8 cellular contexts compared by ENCODE assay signal in the genomic region with DNA sequence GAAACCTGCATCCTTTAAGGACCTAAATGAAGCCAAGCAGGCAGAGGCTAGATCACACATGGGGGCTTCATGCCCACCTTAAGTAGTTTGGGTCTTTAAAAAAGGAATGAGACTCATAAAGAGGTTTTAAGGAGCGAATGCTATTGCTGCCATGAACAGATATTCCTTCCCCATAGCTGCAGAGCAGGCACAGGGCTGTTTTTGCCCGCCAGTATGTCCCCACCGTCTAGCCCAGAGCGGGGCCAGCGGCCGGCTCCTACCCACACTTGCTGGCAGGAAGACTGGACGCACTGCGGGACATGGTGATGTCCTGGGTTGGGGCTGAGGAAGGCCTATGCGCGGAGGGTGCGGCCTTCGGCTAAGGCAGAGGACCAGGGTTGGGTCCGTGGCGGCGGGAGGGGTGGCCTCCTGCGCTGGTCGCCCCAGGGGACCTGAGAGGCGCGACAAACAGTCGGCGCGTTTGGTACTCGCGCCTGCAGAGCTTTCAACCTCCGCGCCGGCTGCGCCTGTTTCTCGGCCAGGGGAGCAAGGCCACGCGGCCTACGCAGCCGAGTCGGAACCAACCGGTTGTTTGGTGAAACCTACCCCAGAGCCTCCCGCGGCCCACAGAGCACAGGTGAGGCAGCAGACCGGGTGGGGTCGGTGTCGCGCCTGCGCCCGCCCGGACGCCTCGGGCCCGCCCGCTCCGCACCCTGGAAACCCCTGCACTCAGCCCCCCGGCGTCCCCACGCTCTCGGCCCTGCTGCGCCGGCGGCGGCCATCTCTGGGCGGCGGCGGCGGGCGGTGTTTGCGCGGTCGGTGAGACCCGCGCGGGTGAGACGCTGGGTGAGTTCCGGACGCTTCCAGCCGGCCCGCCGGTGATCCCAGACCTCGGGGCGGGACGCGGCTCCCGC. TPM values are rescaled to one million over a fixed set of nuclear protein-coding genes. Genes with fewer than 3 reads are reported as not detected.
DNase-seq lines count a peak whose midpoint lies in the region; ATAC-seq and TF ChIP-seq lines count a peak whose summit lies in the region.

A gene with protein sequence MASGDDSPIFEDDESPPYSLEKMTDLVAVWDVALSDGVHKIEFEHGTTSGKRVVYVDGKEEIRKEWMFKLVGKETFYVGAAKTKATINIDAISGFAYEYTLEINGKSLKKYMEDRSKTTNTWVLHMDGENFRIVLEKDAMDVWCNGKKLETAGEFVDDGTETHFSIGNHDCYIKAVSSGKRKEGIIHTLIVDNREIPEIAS (plus strand): TSS at position 450 of the 893 bp plus-strand sequence. CDS start 10,956 bp downstream, outside the sequence.

- H3K4me3 Mint-ChIP-seq in WTC11 = peak within 1 kb of the TSS; percentile 69

- peaks cover 8% of the 10 kb centered on the region for H3K9me3 Mint-ChIP-seq in WTC11

- H3K36me3 Mint-ChIP-seq in WTC11 = peaks cover 8% of the 10 kb centered on the region

- TF ChIP-seq CTCF in WTC11 (IDR thresholded peaks at IDR 0.05) (no peak), cardiac fibroblast (IDR thresholded peaks at IDR 0.05; ENCODE audit: low read depth, low read length) (no peak)

- DNase-seq in NCI-H446 (lab: John Stamatoyannopoulos, UW) (peak; percentile 20 to 59), NCI-H446 treated with DMSO at 0.1 percent for 48 hours (lab: John Stamatoyannopoulos, UW) (no peak), NCI-H1417 (lab: John Stamatoyannopoulos, UW) (peak; percentile 62 to 97 (median 90)), WTC11 (ENCODE audit: low spot score) (peak; percentile 70), cardiac fibroblast (ENCODE audit: low read depth in 2 of 2) (peak; percentile 75 to 76), inferior parietal cortex (ENCODE audit: extremely low spot score) (peak; percentile 62)
- DNase-seq in stimulated activated CD4-positive, alpha-beta T cell treated with anti-CD3 and anti-CD28 coated beads, Interleukin-12 subunit alpha, Interleukin-12 subunit beta, amount 100 ng/mL, for 24 hours (ENCODE audit: low read depth in 2 of 2) = peak; percentile 31 to 40

- ATAC-seq in HG02623 (IDR thresholded peaks at IDR 0.05; ENCODE audit: unreplicated experiment) (peak; percentile 63), WTC11 (peak; percentile 76)

- H3K27me3 Mint-ChIP-seq in WTC11 (ENCODE audit: low read depth) = peaks cover 17% of the 10 kb centered on the region

- POLR2A ChIA-PET in WTC11 (lab: Charles Lee) = interaction anchor here (1.0 kb wide), 1 partner anchor 15 kb away, joined by 4 read pairs; a partner anchor contains a TSS

- H3K4me1 Mint-ChIP-seq in WTC11 = peaks cover 23% of the 10 kb centered on the region

- H3K27ac Mint-ChIP-seq in WTC11 = no peak within 1 kb of the TSS; the same call in 1 of the 2 replicates

- CTCF ChIA-PET in WTC11 (lab: Charles Lee) = interaction anchor here (0.7 to 2.5 kb wide), 4 partner anchors 14 to 328 kb away, joined by 3 to 9 read pairs (median 6); a partner anchor contains a TSS

- peak within 1 kb of the TSS; percentile 57 to 63 for H3K4me3 ChIP-seq in cardiac fibroblast (replicated peaks in 1 of 2; ENCODE audit: low read depth in 2 of 2, low read length in 2 of 2)

TF ChIP-seq in WTC11, 78 proteins besides CTCF, POLR2A, EP300 and RAD21 (continues in another document):
- no peak for TF ChIP-seq ATF1 (CRISPR knock-in tag; IDR thresholded peaks at IDR 0.05)
- TF ChIP-seq SOX15 (CRISPR knock-in tag; IDR thresholded peaks at IDR 0.05) = no peak
- TF ChIP-seq, protein P1, sequence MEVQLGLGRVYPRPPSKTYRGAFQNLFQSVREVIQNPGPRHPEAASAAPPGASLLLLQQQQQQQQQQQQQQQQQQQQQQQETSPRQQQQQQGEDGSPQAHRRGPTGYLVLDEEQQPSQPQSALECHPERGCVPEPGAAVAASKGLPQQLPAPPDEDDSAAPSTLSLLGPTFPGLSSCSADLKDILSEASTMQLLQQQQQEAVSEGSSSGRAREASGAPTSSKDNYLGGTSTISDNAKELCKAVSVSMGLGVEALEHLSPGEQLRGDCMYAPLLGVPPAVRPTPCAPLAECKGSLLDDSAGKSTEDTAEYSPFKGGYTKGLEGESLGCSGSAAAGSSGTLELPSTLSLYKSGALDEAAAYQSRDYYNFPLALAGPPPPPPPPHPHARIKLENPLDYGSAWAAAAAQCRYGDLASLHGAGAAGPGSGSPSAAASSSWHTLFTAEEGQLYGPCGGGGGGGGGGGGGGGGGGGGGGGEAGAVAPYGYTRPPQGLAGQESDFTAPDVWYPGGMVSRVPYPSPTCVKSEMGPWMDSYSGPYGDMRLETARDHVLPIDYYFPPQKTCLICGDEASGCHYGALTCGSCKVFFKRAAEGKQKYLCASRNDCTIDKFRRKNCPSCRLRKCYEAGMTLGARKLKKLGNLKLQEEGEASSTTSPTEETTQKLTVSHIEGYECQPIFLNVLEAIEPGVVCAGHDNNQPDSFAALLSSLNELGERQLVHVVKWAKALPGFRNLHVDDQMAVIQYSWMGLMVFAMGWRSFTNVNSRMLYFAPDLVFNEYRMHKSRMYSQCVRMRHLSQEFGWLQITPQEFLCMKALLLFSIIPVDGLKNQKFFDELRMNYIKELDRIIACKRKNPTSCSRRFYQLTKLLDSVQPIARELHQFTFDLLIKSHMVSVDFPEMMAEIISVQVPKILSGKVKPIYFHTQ (CRISPR knock-in tag; IDR thresholded peaks at IDR 0.05) = no peak
- TF ChIP-seq, protein P2, sequence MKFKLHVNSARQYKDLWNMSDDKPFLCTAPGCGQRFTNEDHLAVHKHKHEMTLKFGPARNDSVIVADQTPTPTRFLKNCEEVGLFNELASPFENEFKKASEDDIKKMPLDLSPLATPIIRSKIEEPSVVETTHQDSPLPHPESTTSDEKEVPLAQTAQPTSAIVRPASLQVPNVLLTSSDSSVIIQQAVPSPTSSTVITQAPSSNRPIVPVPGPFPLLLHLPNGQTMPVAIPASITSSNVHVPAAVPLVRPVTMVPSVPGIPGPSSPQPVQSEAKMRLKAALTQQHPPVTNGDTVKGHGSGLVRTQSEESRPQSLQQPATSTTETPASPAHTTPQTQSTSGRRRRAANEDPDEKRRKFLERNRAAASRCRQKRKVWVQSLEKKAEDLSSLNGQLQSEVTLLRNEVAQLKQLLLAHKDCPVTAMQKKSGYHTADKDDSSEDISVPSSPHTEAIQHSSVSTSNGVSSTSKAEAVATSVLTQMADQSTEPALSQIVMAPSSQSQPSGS (CRISPR knock-in tag; IDR thresholded peaks at IDR 0.05; ENCODE audit: borderline replicate concordance, low read depth) = no peak
- no peak for TF ChIP-seq EMX1 (CRISPR knock-in tag; IDR thresholded peaks at IDR 0.05)
- TF ChIP-seq, protein P3, sequence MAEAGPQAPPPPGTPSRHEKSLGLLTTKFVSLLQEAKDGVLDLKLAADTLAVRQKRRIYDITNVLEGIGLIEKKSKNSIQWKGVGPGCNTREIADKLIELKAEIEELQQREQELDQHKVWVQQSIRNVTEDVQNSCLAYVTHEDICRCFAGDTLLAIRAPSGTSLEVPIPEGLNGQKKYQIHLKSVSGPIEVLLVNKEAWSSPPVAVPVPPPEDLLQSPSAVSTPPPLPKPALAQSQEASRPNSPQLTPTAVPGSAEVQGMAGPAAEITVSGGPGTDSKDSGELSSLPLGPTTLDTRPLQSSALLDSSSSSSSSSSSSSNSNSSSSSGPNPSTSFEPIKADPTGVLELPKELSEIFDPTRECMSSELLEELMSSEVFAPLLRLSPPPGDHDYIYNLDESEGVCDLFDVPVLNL (CRISPR knock-in tag; IDR thresholded peaks at IDR 0.05; ENCODE audit: borderline replicate concordance, low read depth) = 0 out of 2 replicates have a peak, but pooled peaks have one; percentile 37
- no peak for TF ChIP-seq CREM (CRISPR knock-in tag; IDR thresholded peaks at IDR 0.05)
- TF ChIP-seq MYBL2 (CRISPR knock-in tag; IDR thresholded peaks at IDR 0.05) = no peak; the same call in 1 of the 2 replicates
- no peak for TF ChIP-seq JUN (CRISPR knock-in tag; IDR thresholded peaks at IDR 0.05)
- 0 out of 2 replicates have a peak, but pooled peaks have one; percentile 33 for TF ChIP-seq ZNF219 (CRISPR knock-in tag; IDR thresholded peaks at IDR 0.05; ENCODE audit: borderline replicate concordance)
- TF ChIP-seq TEAD1 (CRISPR knock-in tag; IDR thresholded peaks at IDR 0.05) = peak; percentile 62
- TF ChIP-seq, protein P4, sequence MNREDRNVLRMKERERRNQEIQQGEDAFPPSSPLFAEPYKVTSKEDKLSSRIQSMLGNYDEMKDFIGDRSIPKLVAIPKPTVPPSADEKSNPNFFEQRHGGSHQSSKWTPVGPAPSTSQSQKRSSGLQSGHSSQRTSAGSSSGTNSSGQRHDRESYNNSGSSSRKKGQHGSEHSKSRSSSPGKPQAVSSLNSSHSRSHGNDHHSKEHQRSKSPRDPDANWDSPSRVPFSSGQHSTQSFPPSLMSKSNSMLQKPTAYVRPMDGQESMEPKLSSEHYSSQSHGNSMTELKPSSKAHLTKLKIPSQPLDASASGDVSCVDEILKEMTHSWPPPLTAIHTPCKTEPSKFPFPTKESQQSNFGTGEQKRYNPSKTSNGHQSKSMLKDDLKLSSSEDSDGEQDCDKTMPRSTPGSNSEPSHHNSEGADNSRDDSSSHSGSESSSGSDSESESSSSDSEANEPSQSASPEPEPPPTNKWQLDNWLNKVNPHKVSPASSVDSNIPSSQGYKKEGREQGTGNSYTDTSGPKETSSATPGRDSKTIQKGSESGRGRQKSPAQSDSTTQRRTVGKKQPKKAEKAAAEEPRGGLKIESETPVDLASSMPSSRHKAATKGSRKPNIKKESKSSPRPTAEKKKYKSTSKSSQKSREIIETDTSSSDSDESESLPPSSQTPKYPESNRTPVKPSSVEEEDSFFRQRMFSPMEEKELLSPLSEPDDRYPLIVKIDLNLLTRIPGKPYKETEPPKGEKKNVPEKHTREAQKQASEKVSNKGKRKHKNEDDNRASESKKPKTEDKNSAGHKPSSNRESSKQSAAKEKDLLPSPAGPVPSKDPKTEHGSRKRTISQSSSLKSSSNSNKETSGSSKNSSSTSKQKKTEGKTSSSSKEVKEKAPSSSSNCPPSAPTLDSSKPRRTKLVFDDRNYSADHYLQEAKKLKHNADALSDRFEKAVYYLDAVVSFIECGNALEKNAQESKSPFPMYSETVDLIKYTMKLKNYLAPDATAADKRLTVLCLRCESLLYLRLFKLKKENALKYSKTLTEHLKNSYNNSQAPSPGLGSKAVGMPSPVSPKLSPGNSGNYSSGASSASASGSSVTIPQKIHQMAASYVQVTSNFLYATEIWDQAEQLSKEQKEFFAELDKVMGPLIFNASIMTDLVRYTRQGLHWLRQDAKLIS (CRISPR knock-in tag; IDR thresholded peaks at IDR 0.05; ENCODE audit: borderline replicate concordance) = no peak
- TF ChIP-seq, protein P5, sequence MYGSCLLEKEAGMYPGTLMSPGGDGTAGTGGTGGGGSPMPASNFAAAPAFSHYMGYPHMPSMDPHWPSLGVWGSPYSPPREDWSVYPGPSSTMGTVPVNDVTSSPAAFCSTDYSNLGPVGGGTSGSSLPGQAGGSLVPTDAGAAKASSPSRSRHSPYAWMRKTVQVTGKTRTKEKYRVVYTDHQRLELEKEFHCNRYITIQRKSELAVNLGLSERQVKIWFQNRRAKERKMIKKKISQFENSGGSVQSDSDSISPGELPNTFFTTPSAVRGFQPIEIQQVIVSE (CRISPR knock-in tag; IDR thresholded peaks at IDR 0.05; ENCODE audit: borderline replicate concordance) = no peak
- TF ChIP-seq SMAD4 (CRISPR knock-in tag; IDR thresholded peaks at IDR 0.05) = no peak
- no peak for TF ChIP-seq HMGA2 (CRISPR knock-in tag; IDR thresholded peaks at IDR 0.05)

RNA-seq across cellular contexts. Expression of the gene that starts here (rescaled TPM):
- 4.8 to 6.4 TPM (median 5.4 TPM) in 3 replicates for total RNA-seq in WTC11 (2021)
